9 cellular contexts compared by ENCODE assay signal in the genomic region with DNA sequence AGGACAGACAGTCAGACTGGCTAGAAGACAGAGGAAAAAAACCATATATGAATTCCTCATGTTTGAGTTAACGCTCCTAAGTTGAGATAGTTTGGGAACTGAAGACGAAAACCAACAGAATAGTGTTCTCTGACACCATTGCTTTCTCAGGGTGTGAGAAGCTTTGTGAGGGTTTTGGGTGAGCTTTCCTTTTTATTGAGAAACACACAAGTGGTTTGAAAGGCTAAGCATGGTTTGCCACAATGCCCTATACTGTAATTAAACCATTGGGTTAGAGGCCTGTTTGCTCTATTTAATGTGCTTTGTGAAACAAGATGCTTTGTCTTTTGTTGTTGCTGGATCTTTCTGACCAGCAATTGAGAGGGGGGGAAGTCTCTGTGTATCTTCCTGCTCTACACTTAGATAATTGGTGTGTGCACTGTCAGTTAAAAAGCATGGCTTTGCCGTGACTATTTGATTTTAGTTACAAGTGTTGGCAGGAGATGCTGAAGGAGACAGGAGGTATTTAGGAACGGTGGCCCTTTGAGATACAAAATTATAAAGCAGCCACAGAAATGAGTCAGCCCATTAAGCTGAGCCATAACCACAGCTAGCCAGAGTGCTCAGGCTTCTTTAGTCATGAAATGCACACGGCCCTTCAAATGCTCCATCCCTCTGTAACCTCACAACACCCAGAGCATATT.
A peak's percentile ranks its signal among the peaks of the same experiment; 100 is the strongest.
DNase-seq lines count a peak whose midpoint lies in the region; ATAC-seq and TF ChIP-seq lines count a peak whose summit lies in the region.
"Had no signal": no experiment of that assay in that cellular context is flagged by ENCODE, and none has a peak within 500 bp of the region (broad histone marks: within the 10 kb centered on the region; RNA-seq: fewer than 3 reads in every experiment).

No MANE protein-coding gene starts in this region.

- CTCF ChIA-PET in activated CD4-positive, alpha-beta T cell treated with anti-CD3 and anti-CD28 coated beads, Interleukin-2, amount 10 ng/mL, durations not matched to agents 7 days and 5 days (lab: Charles Lee) = interaction anchor here (0.6 to 1.2 kb wide), 2 partner anchors 9 to 27 kb away, joined by 3 to 4 read pairs; no protein-coding TSS in a partner anchor

- no peaks in the 10 kb centered on the region for H3K27me3 ChIP-seq in osteoblast (ENCODE audit: insufficient read depth, low read length)
- H3K27me3 ChIP-seq: pancreas had no signal

- no peaks in the 10 kb centered on the region for H3K9me3 ChIP-seq in osteoblast (ENCODE audit: low read depth, low read length)
- no peaks in the 10 kb centered on the region for H3K9me3 ChIP-seq in T-helper 17 cell (ENCODE audit: control insufficient read depth, low read length, poor library complexity, severe bottlenecking)
- H3K9me3 ChIP-seq: pancreas had no signal

- no peaks in the 10 kb centered on the region for H3K27me3 Mint-ChIP-seq in T-helper 17 cell
- H3K27me3 Mint-ChIP-seq in activated CD4-positive, alpha-beta T cell treated with anti-CD3 and anti-CD28 coated beads, Interleukin-2, amount 10 ng/mL, durations not matched to agents 7 days and 5 days = peaks cover 24% of the 10 kb centered on the region
- H3K27me3 Mint-ChIP-seq: IgD-negative memory B cell had no signal

- H3K4me3 ChIP-seq in osteoblast (ENCODE audit: insufficient read depth, low read length) = no peak overlapping the region
- H3K4me3 ChIP-seq: pancreas had no signal

- peak overlapping the region; percentile 69 for H3K4me2 ChIP-seq in osteoblast (ENCODE audit: insufficient read depth, low read length)

- peaks cover 17% of the 10 kb centered on the region for H3K4me1 ChIP-seq in osteoblast (ENCODE audit: insufficient read depth, low read length)
- H3K4me1 ChIP-seq: pancreas had no signal

- no peaks in the 10 kb centered on the region for H3K36me3 ChIP-seq in osteoblast (ENCODE audit: insufficient read depth, low read length)
- H3K36me3 ChIP-seq: pancreas had no signal

- H3K27ac Mint-ChIP-seq in T-helper 17 cell = no peak overlapping the region
- H3K27ac Mint-ChIP-seq in activated CD4-positive, alpha-beta T cell treated with anti-CD3 and anti-CD28 coated beads, Interleukin-2, amount 10 ng/mL, durations not matched to agents 7 days and 5 days = no peak overlapping the region
- H3K27ac Mint-ChIP-seq: IgD-negative memory B cell had no signal

- in situ Hi-C loops in GM13977 (cut with MboI; ENCODE audit: low pct_unique_long_range_greater_than_20kb, low sequenced_read_pairs, unreplicated experiment) = no loop called here

- no peak for TF ChIP-seq CTCF in GM13977 (IDR thresholded peaks at IDR 0.05; ENCODE audit: extremely low read depth, insufficient read depth, missing control alignments)
- TF ChIP-seq CTCF in osteoblast (IDR thresholded peaks at IDR 0.05; ENCODE audit: extremely low read depth, low read depth, low read length) = no peak

- H3K79me2 ChIP-seq in osteoblast (ENCODE audit: insufficient read depth, low read length) = no peaks in the 10 kb centered on the region

- H2AFZ ChIP-seq in osteoblast (ENCODE audit: low read length) = peak overlapping the region; percentile 85

- ATAC-seq in T-helper 17 cell = no peak

- H3K27ac ChIP-seq in osteoblast (ENCODE audit: low read depth, low read length) = peak overlapping the region; percentile 76
- H3K27ac ChIP-seq: pancreas had no signal

- POLR2A ChIA-PET in activated CD4-positive, alpha-beta T cell treated with anti-CD3 and anti-CD28 coated beads, Interleukin-2, amount 10 ng/mL, durations not matched to agents 7 days and 5 days (lab: Charles Lee) = no interaction called here

- H3K9me3 Mint-ChIP-seq in activated CD4-positive, alpha-beta T cell treated with anti-CD3 and anti-CD28 coated beads, Interleukin-2, amount 10 ng/mL, durations not matched to agents 7 days and 5 days = peaks cover 2% of the 10 kb centered on the region

- DNase-seq in GM13977 (ENCODE audit: low spot score) (peak; percentile 19), NCI-H2029 treated with DMSO at 0.1 percent for 48 hours (lab: John Stamatoyannopoulos, UW) (peak; percentile 81), astrocyte of the hippocampus (ENCODE audit: low read depth, low spot score) (peak; percentile 94), osteoblast (ENCODE audit: insufficient read length, low spot score, missing footprints) (peak; percentile 95), T-helper 17 cell (no peak), GF-D8 (lab: John Stamatoyannopoulos, UW) (no peak)
- no peak for DNase-seq in activated CD4-positive, alpha-beta T cell treated with anti-CD3 and anti-CD28 coated beads, Interleukin-2, amount 10 ng/mL, durations not matched to agents 7 days and 5 days
- DNase-seq: pancreas had no signal

- H3K36me3 Mint-ChIP-seq in T-helper 17 cell (ENCODE audit: low read depth) = peaks cover 2% of the 10 kb centered on the region
- H3K36me3 Mint-ChIP-seq in activated CD4-positive, alpha-beta T cell treated with anti-CD3 and anti-CD28 coated beads, Interleukin-2, amount 10 ng/mL, durations not matched to agents 7 days and 5 days (ENCODE audit: low read depth) = peaks cover 3% of the 10 kb centered on the region
- H3K36me3 Mint-ChIP-seq: IgD-negative memory B cell had no signal

- no peaks in the 10 kb centered on the region for H4K20me1 ChIP-seq in osteoblast (ENCODE audit: insufficient read depth, low read length)

- no peak overlapping the region for H3K4me3 Mint-ChIP-seq in T-helper 17 cell
- H3K4me3 Mint-ChIP-seq in activated CD4-positive, alpha-beta T cell treated with anti-CD3 and anti-CD28 coated beads, Interleukin-2, amount 10 ng/mL, durations not matched to agents 7 days and 5 days = no peak overlapping the region
- H3K4me3 Mint-ChIP-seq: IgD-negative memory B cell had no signal

- no peaks in the 10 kb centered on the region for H3K4me1 Mint-ChIP-seq in T-helper 17 cell
- no peaks in the 10 kb centered on the region for H3K4me1 Mint-ChIP-seq in activated CD4-positive, alpha-beta T cell treated with anti-CD3 and anti-CD28 coated beads, Interleukin-2, amount 10 ng/mL, durations not matched to agents 7 days and 5 days
- H3K4me1 Mint-ChIP-seq: IgD-negative memory B cell had no signal

Comparison
In these comparisons a context has a peak if more than half of its experiments do, and no peak if none do; other contexts are left out.
1. DNase-seq: peak in GM13977 (single experiment), NCI-H2029 treated with DMSO at 0.1 percent for 48 hours (single experiment), astrocyte of the hippocampus (single experiment) and osteoblast (single experiment); none in T-helper 17 cell (0 of 3), GF-D8 (single experiment) and activated CD4-positive, alpha-beta T cell treated with anti-CD3 and anti-CD28 coated beads, Interleukin-2, amount 10 ng/mL, durations not matched to agents 7 days and 5 days (single experiment).